35 cellular contexts compared by ENCODE assay signal in the genomic region with DNA sequence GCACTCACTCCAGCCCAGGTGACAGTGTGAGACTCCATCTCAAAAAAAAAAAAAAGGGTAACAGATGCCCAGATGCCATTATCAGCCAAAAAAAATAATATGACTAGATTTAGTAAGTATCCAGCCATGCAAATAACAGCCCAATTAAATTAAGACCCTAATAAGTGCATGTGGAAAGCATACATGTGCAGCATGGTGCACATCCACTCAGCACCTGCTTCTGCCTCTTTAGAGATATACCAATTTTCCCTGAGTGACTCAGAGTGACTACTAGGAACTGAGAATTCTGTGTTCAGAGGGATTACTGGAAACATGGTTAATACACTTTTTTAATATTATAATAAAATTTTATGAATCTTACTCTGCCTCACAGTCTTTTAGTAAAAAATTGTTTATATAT.
"Had no signal": no experiment of that assay in that cellular context is flagged by ENCODE, and none has a peak within 500 bp of the region (broad histone marks: within the 10 kb centered on the region; RNA-seq: fewer than 3 reads in every experiment).

No MANE protein-coding gene starts in this region.

- H3K9me3 ChIP-seq: colonic mucosa, SJCRH30 had no signal

- H3K27me3 ChIP-seq: brain microvascular endothelial cell, cardiac muscle cell, colonic mucosa, SJCRH30 had no signal

- H3K36me3 ChIP-seq: brain microvascular endothelial cell, cardiac muscle cell, colonic mucosa, SJCRH30 had no signal

- H3K4me1 ChIP-seq: colonic mucosa, SJCRH30 had no signal

- H3K4me3 ChIP-seq: cardiac muscle cell, colonic mucosa, SJCRH30 had no signal

- DNase-seq: activated B cell treated with CpG ODN at 0.5 μM for 24 hours; activated CD4-positive, alpha-beta memory T cell treated with anti-CD3 and anti-CD28 coated beads for 36 hours; activated CD4-positive, alpha-beta T cell treated with anti-CD3 and anti-CD28 coated beads for 4 hours; activated CD4-positive, alpha-beta T cell treated with anti-CD3 and anti-CD28 coated beads, Interleukin-2, amount 50 U/mL, for 1 hour; activated CD4-positive, CD25-positive, alpha-beta regulatory T cell treated with anti-CD3 and anti-CD28 coated beads, Interleukin-2, amount 50 U/mL, for 72 hours; activated CD8-positive, alpha-beta memory T cell treated with anti-CD3 and anti-CD28 coated beads for 24 hours; activated CD8-positive, alpha-beta memory T cell treated with anti-CD3 and anti-CD28 coated beads, Interleukin-2, amount 10 ng/mL, durations not matched to agents 7 days and 5 days; activated CD8-positive, alpha-beta memory T cell treated with anti-CD3 and anti-CD28 coated beads, Interleukin-2, amount 50 U/mL, for 48 hours; activated effector memory CD4-positive, alpha-beta T cell treated with anti-CD3 and anti-CD28 coated beads, Interleukin-2, amount 50 U/mL, for 16 hours; activated naive CD4-positive, alpha-beta T cell; activated naive CD4-positive, alpha-beta T cell treated with anti-CD3 and anti-CD28 coated beads, Interleukin-2, amount 50 U/mL, for 16 hours; activated naive CD8-positive, alpha-beta T cell treated with anti-CD3 and anti-CD28 coated beads for 36 hours; activated T-cell treated with anti-CD3 and anti-CD28 coated beads, Interleukin-2, amount 50 U/mL, for 48 hours; amniotic stem cell; aorta; brain microvascular endothelial cell; colonic mucosa; Kasumi-1; NCI-H1105; NCI-H1417 treated with DMSO at 0.1 percent for 48 hours; NCI-H1694; NCI-H1930; NCI-H2081 treated with DMSO at 0.1 percent for 48 hours; NCI-H510A; NCI-H526; NCI-H748 treated with DMSO at 0.1 percent for 48 hours; NK-92 treated with Interleukin-12 subunit alpha and Interleukin-12 subunit beta, amount 100 ng/mL, for 24 hours; SHP77; SJCRH30; SW 1271; T-helper 1 cell; T-helper 2 cell; T-helper 9 cell had no signal

- H3K27ac ChIP-seq: brain microvascular endothelial cell, cardiac muscle cell, colonic mucosa, SJCRH30, VCaP had no signal
